ENCODE assay signal across 2 cellular contexts in the genomic region with DNA sequence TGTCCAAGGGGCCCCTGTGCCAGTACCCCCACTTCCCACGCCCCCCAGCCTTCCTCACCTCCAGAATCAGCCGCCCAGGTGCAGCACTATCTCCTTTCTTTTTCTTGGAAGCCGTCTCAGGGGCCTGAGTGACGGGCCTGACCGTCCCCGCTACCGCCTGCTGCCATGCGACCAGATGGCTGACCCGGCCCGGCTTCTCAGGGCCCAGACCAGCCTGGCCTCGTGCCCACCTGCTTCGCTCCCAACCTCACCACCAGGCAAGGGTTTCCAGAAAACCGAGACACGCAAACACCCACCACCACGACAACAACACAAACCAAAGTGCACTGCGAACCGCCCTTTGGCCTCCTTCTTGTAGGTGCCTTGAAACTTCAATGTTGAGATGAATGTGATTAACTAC.
TF ChIP-seq lines count a peak whose summit lies in the region.

No MANE protein-coding gene starts in this region.

TF ChIP-seq in GM23338, 12 proteins besides CTCF, POLR2A, EP300 and RAD21 (continued from another document):
- TF ChIP-seq, protein P1, sequence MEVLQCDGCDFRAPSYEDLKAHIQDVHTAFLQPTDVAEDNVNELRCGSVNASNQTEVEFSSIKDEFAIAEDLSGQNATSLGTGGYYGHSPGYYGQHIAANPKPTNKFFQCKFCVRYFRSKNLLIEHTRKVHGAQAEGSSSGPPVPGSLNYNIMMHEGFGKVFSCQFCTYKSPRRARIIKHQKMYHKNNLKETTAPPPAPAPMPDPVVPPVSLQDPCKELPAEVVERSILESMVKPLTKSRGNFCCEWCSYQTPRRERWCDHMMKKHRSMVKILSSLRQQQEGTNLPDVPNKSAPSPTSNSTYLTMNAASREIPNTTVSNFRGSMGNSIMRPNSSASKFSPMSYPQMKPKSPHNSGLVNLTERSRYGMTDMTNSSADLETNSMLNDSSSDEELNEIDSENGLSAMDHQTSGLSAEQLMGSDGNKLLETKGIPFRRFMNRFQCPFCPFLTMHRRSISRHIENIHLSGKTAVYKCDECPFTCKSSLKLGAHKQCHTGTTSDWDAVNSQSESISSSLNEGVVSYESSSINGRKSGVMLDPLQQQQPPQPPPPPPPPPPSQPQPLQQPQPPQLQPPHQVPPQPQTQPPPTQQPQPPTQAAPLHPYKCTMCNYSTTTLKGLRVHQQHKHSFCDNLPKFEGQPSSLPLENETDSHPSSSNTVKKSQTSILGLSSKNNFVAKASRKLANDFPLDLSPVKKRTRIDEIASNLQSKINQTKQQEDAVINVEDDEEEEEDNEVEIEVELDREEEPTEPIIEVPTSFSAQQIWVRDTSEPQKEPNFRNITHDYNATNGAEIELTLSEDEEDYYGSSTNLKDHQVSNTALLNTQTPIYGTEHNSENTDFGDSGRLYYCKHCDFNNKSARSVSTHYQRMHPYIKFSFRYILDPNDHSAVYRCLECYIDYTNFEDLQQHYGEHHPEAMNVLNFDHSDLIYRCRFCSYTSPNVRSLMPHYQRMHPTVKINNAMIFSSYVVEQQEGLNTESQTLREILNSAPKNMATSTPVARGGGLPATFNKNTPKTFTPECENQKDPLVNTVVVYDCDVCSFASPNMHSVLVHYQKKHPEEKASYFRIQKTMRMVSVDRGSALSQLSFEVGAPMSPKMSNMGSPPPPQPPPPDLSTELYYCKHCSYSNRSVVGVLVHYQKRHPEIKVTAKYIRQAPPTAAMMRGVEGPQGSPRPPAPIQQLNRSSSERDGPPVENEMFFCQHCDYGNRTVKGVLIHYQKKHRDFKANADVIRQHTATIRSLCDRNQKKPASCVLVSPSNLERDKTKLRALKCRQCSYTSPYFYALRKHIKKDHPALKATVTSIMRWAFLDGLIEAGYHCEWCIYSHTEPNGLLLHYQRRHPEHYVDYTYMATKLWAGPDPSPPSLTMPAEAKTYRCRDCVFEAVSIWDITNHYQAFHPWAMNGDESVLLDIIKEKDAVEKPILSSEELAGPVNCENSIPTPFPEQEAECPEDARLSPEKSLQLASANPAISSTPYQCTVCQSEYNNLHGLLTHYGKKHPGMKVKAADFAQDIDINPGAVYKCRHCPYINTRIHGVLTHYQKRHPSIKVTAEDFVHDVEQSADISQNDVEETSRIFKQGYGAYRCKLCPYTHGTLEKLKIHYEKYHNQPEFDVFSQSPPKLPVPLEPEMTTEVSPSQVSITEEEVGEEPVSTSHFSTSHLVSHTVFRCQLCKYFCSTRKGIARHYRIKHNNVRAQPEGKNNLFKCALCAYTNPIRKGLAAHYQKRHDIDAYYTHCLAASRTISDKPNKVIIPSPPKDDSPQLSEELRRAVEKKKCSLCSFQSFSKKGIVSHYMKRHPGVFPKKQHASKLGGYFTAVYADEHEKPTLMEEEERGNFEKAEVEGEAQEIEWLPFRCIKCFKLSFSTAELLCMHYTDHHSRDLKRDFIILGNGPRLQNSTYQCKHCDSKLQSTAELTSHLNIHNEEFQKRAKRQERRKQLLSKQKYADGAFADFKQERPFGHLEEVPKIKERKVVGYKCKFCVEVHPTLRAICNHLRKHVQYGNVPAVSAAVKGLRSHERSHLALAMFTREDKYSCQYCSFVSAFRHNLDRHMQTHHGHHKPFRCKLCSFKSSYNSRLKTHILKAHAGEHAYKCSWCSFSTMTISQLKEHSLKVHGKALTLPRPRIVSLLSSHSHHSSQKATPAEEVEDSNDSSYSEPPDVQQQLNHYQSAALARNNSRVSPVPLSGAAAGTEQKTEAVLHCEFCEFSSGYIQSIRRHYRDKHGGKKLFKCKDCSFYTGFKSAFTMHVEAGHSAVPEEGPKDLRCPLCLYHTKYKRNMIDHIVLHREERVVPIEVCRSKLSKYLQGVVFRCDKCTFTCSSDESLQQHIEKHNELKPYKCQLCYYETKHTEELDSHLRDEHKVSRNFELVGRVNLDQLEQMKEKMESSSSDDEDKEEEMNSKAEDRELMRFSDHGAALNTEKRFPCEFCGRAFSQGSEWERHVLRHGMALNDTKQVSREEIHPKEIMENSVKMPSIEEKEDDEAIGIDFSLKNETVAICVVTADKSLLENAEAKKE (CRISPR knock-in tag; IDR thresholded peaks at IDR 0.05) = no peak
- TF ChIP-seq JUNB (IDR thresholded peaks at IDR 0.05; ENCODE audit: unreplicated experiment) (no peak), EZH2phosphoT487 (IDR thresholded peaks at IDR 0.05; ENCODE audit: unreplicated experiment) (no peak), REST (IDR thresholded peaks at IDR 0.05; ENCODE audit: unreplicated experiment) (no peak), ZNF331 (CRISPR knock-in tag; IDR thresholded peaks at IDR 0.05; ENCODE audit: low read depth) (no peak), NANOG (IDR thresholded peaks at IDR 0.05; ENCODE audit: borderline replicate concordance) (no peak), ZNF114 (CRISPR knock-in tag; IDR thresholded peaks at IDR 0.05) (no peak), STAT1 (IDR thresholded peaks at IDR 0.05; ENCODE audit: unreplicated experiment) (no peak), CREB1 (CRISPR knock-in tag; IDR thresholded peaks at IDR 0.05; ENCODE audit: low read depth) (no peak)
- TF ChIP-seq, protein P2, sequence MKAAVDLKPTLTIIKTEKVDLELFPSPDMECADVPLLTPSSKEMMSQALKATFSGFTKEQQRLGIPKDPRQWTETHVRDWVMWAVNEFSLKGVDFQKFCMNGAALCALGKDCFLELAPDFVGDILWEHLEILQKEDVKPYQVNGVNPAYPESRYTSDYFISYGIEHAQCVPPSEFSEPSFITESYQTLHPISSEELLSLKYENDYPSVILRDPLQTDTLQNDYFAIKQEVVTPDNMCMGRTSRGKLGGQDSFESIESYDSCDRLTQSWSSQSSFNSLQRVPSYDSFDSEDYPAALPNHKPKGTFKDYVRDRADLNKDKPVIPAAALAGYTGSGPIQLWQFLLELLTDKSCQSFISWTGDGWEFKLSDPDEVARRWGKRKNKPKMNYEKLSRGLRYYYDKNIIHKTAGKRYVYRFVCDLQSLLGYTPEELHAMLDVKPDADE (IDR thresholded peaks at IDR 0.05) = no peak

TF ChIP-seq in WTC11, 78 proteins besides CTCF, POLR2A, EP300 and RAD21 (continued from another document):
- TF ChIP-seq, protein P3, sequence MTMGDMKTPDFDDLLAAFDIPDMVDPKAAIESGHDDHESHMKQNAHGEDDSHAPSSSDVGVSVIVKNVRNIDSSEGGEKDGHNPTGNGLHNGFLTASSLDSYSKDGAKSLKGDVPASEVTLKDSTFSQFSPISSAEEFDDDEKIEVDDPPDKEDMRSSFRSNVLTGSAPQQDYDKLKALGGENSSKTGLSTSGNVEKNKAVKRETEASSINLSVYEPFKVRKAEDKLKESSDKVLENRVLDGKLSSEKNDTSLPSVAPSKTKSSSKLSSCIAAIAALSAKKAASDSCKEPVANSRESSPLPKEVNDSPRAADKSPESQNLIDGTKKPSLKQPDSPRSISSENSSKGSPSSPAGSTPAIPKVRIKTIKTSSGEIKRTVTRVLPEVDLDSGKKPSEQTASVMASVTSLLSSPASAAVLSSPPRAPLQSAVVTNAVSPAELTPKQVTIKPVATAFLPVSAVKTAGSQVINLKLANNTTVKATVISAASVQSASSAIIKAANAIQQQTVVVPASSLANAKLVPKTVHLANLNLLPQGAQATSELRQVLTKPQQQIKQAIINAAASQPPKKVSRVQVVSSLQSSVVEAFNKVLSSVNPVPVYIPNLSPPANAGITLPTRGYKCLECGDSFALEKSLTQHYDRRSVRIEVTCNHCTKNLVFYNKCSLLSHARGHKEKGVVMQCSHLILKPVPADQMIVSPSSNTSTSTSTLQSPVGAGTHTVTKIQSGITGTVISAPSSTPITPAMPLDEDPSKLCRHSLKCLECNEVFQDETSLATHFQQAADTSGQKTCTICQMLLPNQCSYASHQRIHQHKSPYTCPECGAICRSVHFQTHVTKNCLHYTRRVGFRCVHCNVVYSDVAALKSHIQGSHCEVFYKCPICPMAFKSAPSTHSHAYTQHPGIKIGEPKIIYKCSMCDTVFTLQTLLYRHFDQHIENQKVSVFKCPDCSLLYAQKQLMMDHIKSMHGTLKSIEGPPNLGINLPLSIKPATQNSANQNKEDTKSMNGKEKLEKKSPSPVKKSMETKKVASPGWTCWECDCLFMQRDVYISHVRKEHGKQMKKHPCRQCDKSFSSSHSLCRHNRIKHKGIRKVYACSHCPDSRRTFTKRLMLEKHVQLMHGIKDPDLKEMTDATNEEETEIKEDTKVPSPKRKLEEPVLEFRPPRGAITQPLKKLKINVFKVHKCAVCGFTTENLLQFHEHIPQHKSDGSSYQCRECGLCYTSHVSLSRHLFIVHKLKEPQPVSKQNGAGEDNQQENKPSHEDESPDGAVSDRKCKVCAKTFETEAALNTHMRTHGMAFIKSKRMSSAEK (CRISPR knock-in tag; IDR thresholded peaks at IDR 0.05; ENCODE audit: borderline replicate concordance) = no peak
- no peak for TF ChIP-seq GTF2I (CRISPR knock-in tag; conservative IDR thresholded peaks at IDR 0.05)
- TF ChIP-seq NFYB (CRISPR knock-in tag; conservative IDR thresholded peaks at IDR 0.05; ENCODE audit: low read depth) = no peak
- no peak for TF ChIP-seq ZNF121 (CRISPR knock-in tag; IDR thresholded peaks at IDR 0.05)
- TF ChIP-seq ESRRA (CRISPR knock-in tag; IDR thresholded peaks at IDR 0.05; ENCODE audit: borderline replicate concordance) = no peak
- TF ChIP-seq, protein P4, sequence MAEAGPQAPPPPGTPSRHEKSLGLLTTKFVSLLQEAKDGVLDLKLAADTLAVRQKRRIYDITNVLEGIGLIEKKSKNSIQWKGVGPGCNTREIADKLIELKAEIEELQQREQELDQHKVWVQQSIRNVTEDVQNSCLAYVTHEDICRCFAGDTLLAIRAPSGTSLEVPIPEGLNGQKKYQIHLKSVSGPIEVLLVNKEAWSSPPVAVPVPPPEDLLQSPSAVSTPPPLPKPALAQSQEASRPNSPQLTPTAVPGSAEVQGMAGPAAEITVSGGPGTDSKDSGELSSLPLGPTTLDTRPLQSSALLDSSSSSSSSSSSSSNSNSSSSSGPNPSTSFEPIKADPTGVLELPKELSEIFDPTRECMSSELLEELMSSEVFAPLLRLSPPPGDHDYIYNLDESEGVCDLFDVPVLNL (CRISPR knock-in tag; IDR thresholded peaks at IDR 0.05; ENCODE audit: borderline replicate concordance, low read depth) = no peak
- TF ChIP-seq HMGXB4 (CRISPR knock-in tag; IDR thresholded peaks at IDR 0.05) = no peak
- TF ChIP-seq ZBTB21 (CRISPR knock-in tag; IDR thresholded peaks at IDR 0.05; ENCODE audit: borderline replicate concordance) = no peak
- no peak for TF ChIP-seq ZMAT4 (CRISPR knock-in tag; IDR thresholded peaks at IDR 0.05)
- TF ChIP-seq ZNF671 (CRISPR knock-in tag; IDR thresholded peaks at IDR 0.05) = no peak
- TF ChIP-seq, protein P5, sequence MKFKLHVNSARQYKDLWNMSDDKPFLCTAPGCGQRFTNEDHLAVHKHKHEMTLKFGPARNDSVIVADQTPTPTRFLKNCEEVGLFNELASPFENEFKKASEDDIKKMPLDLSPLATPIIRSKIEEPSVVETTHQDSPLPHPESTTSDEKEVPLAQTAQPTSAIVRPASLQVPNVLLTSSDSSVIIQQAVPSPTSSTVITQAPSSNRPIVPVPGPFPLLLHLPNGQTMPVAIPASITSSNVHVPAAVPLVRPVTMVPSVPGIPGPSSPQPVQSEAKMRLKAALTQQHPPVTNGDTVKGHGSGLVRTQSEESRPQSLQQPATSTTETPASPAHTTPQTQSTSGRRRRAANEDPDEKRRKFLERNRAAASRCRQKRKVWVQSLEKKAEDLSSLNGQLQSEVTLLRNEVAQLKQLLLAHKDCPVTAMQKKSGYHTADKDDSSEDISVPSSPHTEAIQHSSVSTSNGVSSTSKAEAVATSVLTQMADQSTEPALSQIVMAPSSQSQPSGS (CRISPR knock-in tag; IDR thresholded peaks at IDR 0.05; ENCODE audit: borderline replicate concordance, low read depth) = no peak
- no peak for TF ChIP-seq TEAD4 (CRISPR knock-in tag; IDR thresholded peaks at IDR 0.05)
